20 cellular contexts compared by ENCODE assay signal in genomic region chr3:12357456-12357855, GRCh38.
DNase-seq lines count a peak whose midpoint lies in the region; ATAC-seq, FAIRE-seq and TF ChIP-seq lines count a peak whose summit lies in the region.
"Had no signal": no experiment of that assay in that cellular context is flagged by ENCODE, and none has a peak within 500 bp of the region (broad histone marks: within the 10 kb centered on the region; RNA-seq: fewer than 3 reads in every experiment).

No MANE protein-coding gene starts in this region.

- no peaks in the 10 kb centered on the region for H3K9me2 ChIP-seq in Loucy (replicated peaks; ENCODE audit: low read depth, low read length)

- peak; percentile 21 for DNase-seq in EL
- peak; percentile 55 for DNase-seq in astrocyte (ENCODE audit: low read depth)
- DNase-seq in smooth muscle cell (lab: John Stamatoyannopoulos, UW; ENCODE audit: unreplicated experiment): no peak
- no peak for DNase-seq in stimulated activated CD4-positive, alpha-beta T cell treated with anti-CD3 and anti-CD28 coated beads, Interleukin-2, amount 100 ng/mL, for 24 hours
- DNase-seq: BE2C; CD8-positive, alpha-beta T cell; COR-L47; DMS53; HCEC 1CT; HFFc6; KG1 had no signal

- H3K4me3 ChIP-seq in Loucy (ENCODE audit: low read length, poor library complexity, severe bottlenecking) (no peak overlapping the region), astrocyte (ENCODE audit: insufficient read depth, low read depth, low read length) (no peak overlapping the region), smooth muscle cell (no peak overlapping the region)
- H3K4me3 ChIP-seq: A549 had no signal

- H3K4me3 Mint-ChIP-seq in astrocyte (ENCODE audit: unreplicated experiment): no peak overlapping the region
- H3K4me3 Mint-ChIP-seq: CD8-positive, alpha-beta T cell; HFFc6; IgD-negative memory B cell had no signal

- H3K4me1 ChIP-seq in Loucy (ENCODE audit: insufficient read depth, low read length, poor library complexity, severe bottlenecking) (peaks cover 57% of the 10 kb centered on the region), astrocyte (ENCODE audit: insufficient read depth, low read length) (no peaks in the 10 kb centered on the region), smooth muscle cell (ENCODE audit: low read depth) (no peaks in the 10 kb centered on the region)
- H3K4me1 ChIP-seq: BE2C had no signal

- no peaks in the 10 kb centered on the region for H3K27me3 ChIP-seq in Loucy (ENCODE audit: insufficient read depth, low read length, poor library complexity, severe bottlenecking)
- no peaks in the 10 kb centered on the region for H3K27me3 ChIP-seq in astrocyte (ENCODE audit: insufficient read depth, low read length)
- peaks cover 4% of the 10 kb centered on the region for H3K27me3 ChIP-seq in smooth muscle cell (ENCODE audit: low read depth)
- H3K27me3 ChIP-seq: BE2C had no signal

- H2AFZ ChIP-seq in Loucy (ENCODE audit: low read length): no peak overlapping the region
- H2AFZ ChIP-seq in astrocyte (ENCODE audit: low read depth, low read length): no peak overlapping the region
- H2AFZ ChIP-seq in smooth muscle cell (ENCODE audit: low read depth): no peak overlapping the region

- no peak for ATAC-seq in GM21360 (IDR thresholded peaks at IDR 0.05; ENCODE audit: unreplicated experiment)
- ATAC-seq: A549; CD8-positive, alpha-beta T cell had no signal

- H3K9ac ChIP-seq in Loucy (ENCODE audit: low read depth, low read length, poor library complexity, severe bottlenecking) (peak overlapping the region; percentile 62), astrocyte (ENCODE audit: low read length) (no peak overlapping the region), smooth muscle cell (ENCODE audit: low read depth) (no peak overlapping the region)

- FAIRE-seq in astrocyte (lab: Jason Lieb, UNC): no peak
- FAIRE-seq: A549, G401.6, GM12891, GM19239, H1 had no signal

- H3K36me3 ChIP-seq in Loucy (ENCODE audit: insufficient read depth, low read length) (no peaks in the 10 kb centered on the region), astrocyte (ENCODE audit: insufficient read depth, low read length) (no peaks in the 10 kb centered on the region), smooth muscle cell (ENCODE audit: low read depth) (peaks cover 3% of the 10 kb centered on the region)
- H3K36me3 ChIP-seq: BE2C had no signal

- H3K36me3 Mint-ChIP-seq in astrocyte (ENCODE audit: low read depth, unreplicated experiment): no peaks in the 10 kb centered on the region
- H3K36me3 Mint-ChIP-seq: CD8-positive, alpha-beta T cell; IgD-negative memory B cell had no signal

- peaks cover 3% of the 10 kb centered on the region for H3K27me3 Mint-ChIP-seq in astrocyte (ENCODE audit: low read depth, unreplicated experiment)
- H3K27me3 Mint-ChIP-seq: IgD-negative memory B cell had no signal

- H3K79me2 ChIP-seq in Loucy (ENCODE audit: insufficient read depth, low read length) (no peaks in the 10 kb centered on the region), astrocyte (ENCODE audit: insufficient read depth, low read length) (no peaks in the 10 kb centered on the region), smooth muscle cell (ENCODE audit: low read depth) (no peaks in the 10 kb centered on the region)

- peak overlapping the region; percentile 62 for H3K4me2 ChIP-seq in Loucy (ENCODE audit: low read depth, low read length, poor library complexity, severe bottlenecking)
- H3K4me2 ChIP-seq in astrocyte (ENCODE audit: low read length): no peak overlapping the region
- no peak overlapping the region for H3K4me2 ChIP-seq in smooth muscle cell
- H3K4me2 ChIP-seq: A549 had no signal

- H3K9me3 Mint-ChIP-seq in astrocyte (ENCODE audit: unreplicated experiment): no peaks in the 10 kb centered on the region
- H3K9me3 Mint-ChIP-seq: CD8-positive, alpha-beta T cell; HFFc6; IgD-negative memory B cell had no signal

- no peak overlapping the region for H3K27ac Mint-ChIP-seq in astrocyte (ENCODE audit: unreplicated experiment)
- H3K27ac Mint-ChIP-seq: CD8-positive, alpha-beta T cell; HFFc6; IgD-negative memory B cell had no signal

- WGBS in smooth muscle cell (ENCODE audit: low lambda C conversion rate): 85% methylated on average over 3 of the region's 3 CpGs

- peaks cover 4% of the 10 kb centered on the region; the same call in 1 of the 2 replicates for H3F3A ChIP-seq in Loucy (ENCODE audit: low read depth)
- H3F3A ChIP-seq in smooth muscle cell (ENCODE audit: low read depth): no peaks in the 10 kb centered on the region

- H3K27ac ChIP-seq in astrocyte (ENCODE audit: low read depth, low read length) (no peak overlapping the region), smooth muscle cell (ENCODE audit: low read depth) (no peak overlapping the region)
- H3K27ac ChIP-seq: C4-2B had no signal

- H3K4me1 Mint-ChIP-seq in astrocyte (ENCODE audit: low read depth, unreplicated experiment): no peaks in the 10 kb centered on the region
- H3K4me1 Mint-ChIP-seq: IgD-negative memory B cell had no signal

- TF ChIP-seq CTCF in Loucy (conservative IDR thresholded peaks at IDR 0.05; ENCODE audit: low read length) (no peak), astrocyte (IDR thresholded peaks at IDR 0.05; ENCODE audit: insufficient read depth, low read depth, low read length) (no peak), smooth muscle cell (IDR thresholded peaks at IDR 0.05; ENCODE audit: borderline replicate concordance, insufficient read depth, poor library complexity, severe bottlenecking) (no peak)

- H3K9me3 ChIP-seq in Loucy (ENCODE audit: insufficient read depth, low read depth, low read length) (no peaks in the 10 kb centered on the region), astrocyte (ENCODE audit: insufficient read depth, low read depth, low read length) (no peaks in the 10 kb centered on the region), smooth muscle cell (replicated peaks; ENCODE audit: low read depth) (no peaks in the 10 kb centered on the region)
- H3K9me3 ChIP-seq: A549, BE2C had no signal

- H4K20me1 ChIP-seq in Loucy (ENCODE audit: insufficient read depth, low read length, poor library complexity, severe bottlenecking) (no peaks in the 10 kb centered on the region), astrocyte (ENCODE audit: insufficient read depth, low read length) (no peaks in the 10 kb centered on the region), smooth muscle cell (ENCODE audit: low read depth) (no peaks in the 10 kb centered on the region)

Comparison
In these comparisons a context has a peak if more than half of its experiments do, and no peak if none do; other contexts are left out.
1. DNase-seq: peak in EL (single experiment) and astrocyte (single experiment); none in smooth muscle cell (single experiment) and stimulated activated CD4-positive, alpha-beta T cell treated with anti-CD3 and anti-CD28 coated beads, Interleukin-2, amount 100 ng/mL, for 24 hours (0 of 2).